ENCODE assay signal across 23 cellular contexts in genomic region chr5:149177339-149177843, GRCh38.
"Had no signal": no experiment of that assay in that cellular context is flagged by ENCODE, and none has a peak within 500 bp of the region (broad histone marks: within the 10 kb centered on the region; RNA-seq: fewer than 3 reads in every experiment).

No MANE protein-coding gene starts in this region.

- H3K9me3 Mint-ChIP-seq: memory B cell; natural killer cell; neural crest cell; stimulated activated memory B cell treated with anti-CD40 and anti-IgM and Interleukin-4, amounts not matched to agents 10 μg/mL and 1 μg/mL and 100 μg/mL, for 72 hours had no signal

- H3K4me3 ChIP-seq: coronary artery, esophagus squamous epithelium, lung, skin epidermis, spleen, thoracic aorta, tibial nerve, upper lobe of left lung had no signal

- ATAC-seq: left colon; natural killer cell; stimulated activated memory B cell treated with anti-CD40 and anti-IgM and Interleukin-4, amounts not matched to agents 10 μg/mL and 1 μg/mL and 100 μg/mL, for 72 hours; stimulated activated naive CD8-positive, alpha-beta T cell treated with anti-CD3 and anti-CD28 coated beads, Interleukin-15, Interleukin-2, amounts not matched to agents 100 U/mL and 50 U/mL, for 24 hours had no signal

- H3K27me3 ChIP-seq: esophagus squamous epithelium, spleen, tibial nerve, upper lobe of left lung had no signal

- H3K27ac ChIP-seq: coronary artery, esophagus squamous epithelium, neutrophil, parathyroid adenoma, skin epidermis, spleen, thoracic aorta, upper lobe of left lung had no signal

- DNase-seq: dermis blood vessel endothelial cell; effector memory CD4-positive, alpha-beta T cell; esophagus squamous epithelium; foreskin melanocyte; head of caudate nucleus; hippocampal formation; left colon; natural killer cell; spleen; stimulated activated CD4-positive, alpha-beta T cell treated with anti-CD3 and anti-CD28 coated beads, Interleukin-4, amount 100 ng/mL, for 4 hours; stimulated activated naive CD8-positive, alpha-beta T cell treated with anti-CD3 and anti-CD28 coated beads, Interleukin-15, Interleukin-2, amounts not matched to agents 100 U/mL and 50 U/mL, for 24 hours; upper lobe of left lung had no signal

- H3K4me1 ChIP-seq: parathyroid adenoma had no signal

- H3K36me3 ChIP-seq: esophagus squamous epithelium, neutrophil, spleen, thoracic aorta, tibial nerve, upper lobe of left lung had no signal

- H3K4me1 Mint-ChIP-seq: memory B cell; natural killer cell; stimulated activated memory B cell treated with anti-CD40 and anti-IgM and Interleukin-4, amounts not matched to agents 10 μg/mL and 1 μg/mL and 100 μg/mL, for 72 hours had no signal

- H3K4me3 Mint-ChIP-seq: memory B cell; natural killer cell; neural crest cell; stimulated activated memory B cell treated with anti-CD40 and anti-IgM and Interleukin-4, amounts not matched to agents 10 μg/mL and 1 μg/mL and 100 μg/mL, for 72 hours had no signal

- H3K9me3 ChIP-seq: esophagus squamous epithelium, neutrophil, spleen, thoracic aorta, tibial nerve, upper lobe of left lung had no signal

- H3K27ac Mint-ChIP-seq: memory B cell; natural killer cell; progenitor cell of endocrine pancreas; stimulated activated memory B cell treated with anti-CD40 and anti-IgM and Interleukin-4, amounts not matched to agents 10 μg/mL and 1 μg/mL and 100 μg/mL, for 72 hours had no signal
